ENCODE assay signal across 34 cellular contexts in genomic region chr1:102840741-102841140, GRCh38.
"Had no signal": no experiment of that assay in that cellular context is flagged by ENCODE, and none has a peak within 500 bp of the region (broad histone marks: within the 10 kb centered on the region; RNA-seq: fewer than 3 reads in every experiment).

No MANE protein-coding gene starts in this region.

- H3K27me3 ChIP-seq: MG63 had no signal

- DNase-seq: Karpas-422, Kasumi-1, MG63, MM.1S, MV-4-11, NCI-H1048, NCI-H1092, NCI-H1092 treated with DMSO at 0.1 percent for 48 hours, NCI-H1105, NCI-H1105 treated with DMSO at 0.1 percent for 48 hours, NCI-H1417, NCI-H1417 treated with DMSO at 0.1 percent for 48 hours, NCI-H1436, NCI-H1436 treated with DMSO at 0.1 percent for 48 hours, NCI-H146, NCI-H1694, NCI-H1694 treated with DMSO at 0.1 percent for 48 hours, NCI-H187, NCI-H187 treated with DMSO at 0.1 percent for 48 hours, NCI-H1930, NCI-H2029, NCI-H2029 treated with DMSO at 0.1 percent for 48 hours, NCI-H2081, NCI-H2081 treated with DMSO at 0.1 percent for 48 hours, NCI-H2107, NCI-H2171, NCI-H2171 treated with DMSO at 0.1 percent for 48 hours, NCI-H2227 treated with DMSO at 0.1 percent for 48 hours, NCI-H226, NCI-H345, NCI-H446, NCI-H446 treated with DMSO at 0.1 percent for 48 hours, NCI-H510A, NCI-H510A treated with DMSO at 0.1 percent for 48 hours had no signal

- H3K9me3 ChIP-seq: MG63 had no signal

- H3K4me3 ChIP-seq: MG63 had no signal

- H3K36me3 ChIP-seq: MG63 had no signal
